ENCODE assay signal across 13 cellular contexts in genomic region chr2:131394147-131394931, GRCh38. TPM values are rescaled to one million over a fixed set of nuclear protein-coding genes. Genes with fewer than 3 reads are reported as not detected.
DNase-seq lines count a peak whose midpoint lies in the region; ATAC-seq and TF ChIP-seq lines count a peak whose summit lies in the region.
"Had no signal": no experiment of that assay in that cellular context is flagged by ENCODE, and none has a peak within 500 bp of the region (broad histone marks: within the 10 kb centered on the region; RNA-seq: fewer than 3 reads in every experiment).

No MANE protein-coding gene starts in this region.

- H2BK20ac ChIP-seq in H9 (ENCODE audit: low read depth, low read length, poor library complexity, severe bottlenecking), result no peak overlapping the region

- H3K56ac ChIP-seq in H9 (ENCODE audit: insufficient read length, low read depth, low read length) (no peak overlapping the region), mesendoderm (ENCODE audit: low read length) (peak overlapping the region; percentile 83)

- no peak overlapping the region for H3K23ac ChIP-seq in H9 (ENCODE audit: insufficient read length, low read depth, low read length)
- H3K23ac ChIP-seq in mesendoderm (ENCODE audit: low read length), result no peak overlapping the region

- ATAC-seq in GM19452 (IDR thresholded peaks at IDR 0.05; ENCODE audit: unreplicated experiment) (no peak), esophagus mucosa (no peak), HG02610 (IDR thresholded peaks at IDR 0.05; ENCODE audit: unreplicated experiment) (no peak)

- H2BK12ac ChIP-seq in H9 (ENCODE audit: insufficient read length, low read depth, low read length), result no peak overlapping the region

- H3T11ph ChIP-seq in H9 (ENCODE audit: low read length), result no peak overlapping the region

- H4K8ac ChIP-seq in H9 (replicated peaks; ENCODE audit: insufficient read length, low read depth, low read length) (no peak overlapping the region), mesendoderm (ENCODE audit: low read depth, low read length) (no peak overlapping the region)

- H3K4me3 ChIP-seq in mesendoderm (ENCODE audit: low read length), result no peak overlapping the region
- H3K4me3 ChIP-seq in Karpas-422 (ENCODE audit: low read length), result no peak overlapping the region
- H3K4me3 ChIP-seq: SK-N-MC had no signal

- H3K14ac ChIP-seq in H9 (ENCODE audit: insufficient read depth, low read length), result no peak overlapping the region

- no peak overlapping the region for H4K91ac ChIP-seq in H9 (ENCODE audit: insufficient read length, low read depth, low read length)

- no peaks in the 10 kb centered on the region for H3K79me1 ChIP-seq in H9 (ENCODE audit: insufficient read depth, low read depth, low read length, poor library complexity, severe bottlenecking)
- no peaks in the 10 kb centered on the region for H3K79me1 ChIP-seq in mesendoderm (ENCODE audit: low read length)

- no peak overlapping the region for H3K27ac ChIP-seq in H9 (ENCODE audit: insufficient read length, low read depth, low read length)
- H3K27ac ChIP-seq in mesendoderm (ENCODE audit: low read depth, low read length), result no peak overlapping the region
- no peak overlapping the region for H3K27ac ChIP-seq in Karpas-422 (ENCODE audit: low read length)
- H3K27ac ChIP-seq: SK-N-MC had no signal

- no peaks in the 10 kb centered on the region for H3K36me3 ChIP-seq in mesendoderm (ENCODE audit: control insufficient read depth, insufficient read depth, low read length)
- no peaks in the 10 kb centered on the region for H3K36me3 ChIP-seq in Karpas-422 (ENCODE audit: insufficient read depth, low read length)

- DNase-seq in AG20443 (ENCODE audit: low spot score) (peak; percentile 27), H9 (peak; percentile 74), ecto neural progenitor cell (ENCODE audit: low spot score) (peak; percentile 75), mesendoderm (peak; percentile 52), Karpas-422 (no peak)

- H2AFZ ChIP-seq in H9 (ENCODE audit: low read length), result no peak overlapping the region
- H2AFZ ChIP-seq in Karpas-422 (ENCODE audit: low read length), result no peak overlapping the region

- H4K5ac ChIP-seq in H9 (ENCODE audit: insufficient read length, low read depth, low read length), result no peak overlapping the region
- H4K5ac ChIP-seq in mesendoderm (ENCODE audit: low read length), result no peak overlapping the region

- H3K9me2 ChIP-seq in Karpas-422 (replicated peaks; ENCODE audit: insufficient read depth, low read length), result no peaks in the 10 kb centered on the region

- H3K9me3 ChIP-seq in H9 (ENCODE audit: control insufficient read depth, low read depth, low read length) (no peaks in the 10 kb centered on the region), Karpas-422 (ENCODE audit: low read length) (no peaks in the 10 kb centered on the region)

- TF ChIP-seq CTCF in H9 (conservative IDR thresholded peaks at IDR 0.05), result peak; percentile 43; the same call in 2 of the 3 replicates

- H3K79me2 ChIP-seq in H9 (ENCODE audit: insufficient read depth, low read length) (no peaks in the 10 kb centered on the region), mesendoderm (ENCODE audit: control insufficient read depth, insufficient read depth, low read length) (no peaks in the 10 kb centered on the region), Karpas-422 (ENCODE audit: low read length) (no peaks in the 10 kb centered on the region)

- H2AK5ac ChIP-seq in H9 (ENCODE audit: insufficient read length, low read length) (no peak overlapping the region), mesendoderm (ENCODE audit: low read length) (no peak overlapping the region)

- H3K9ac ChIP-seq in H9 (ENCODE audit: extremely low read depth, insufficient read length, low read length) (no peak overlapping the region), mesendoderm (ENCODE audit: low read length) (peak overlapping the region; percentile 62), Karpas-422 (ENCODE audit: low read length) (no peak overlapping the region)

- H3K23me2 ChIP-seq in H9 (ENCODE audit: insufficient read length, low read depth, low read length, poor library complexity, severe bottlenecking), result peaks cover 6% of the 10 kb centered on the region

- no peak overlapping the region for H3K27ac Mint-ChIP-seq in H9
- H3K27ac Mint-ChIP-seq: activated naive CD8-positive, alpha-beta T cell had no signal

- no peaks in the 10 kb centered on the region for H3K4me1 ChIP-seq in H9 (ENCODE audit: insufficient read depth, low read length)
- no peaks in the 10 kb centered on the region for H3K4me1 ChIP-seq in mesendoderm (ENCODE audit: control insufficient read depth, low read depth, low read length)
- H3K4me1 ChIP-seq in Karpas-422 (ENCODE audit: low read length), result no peaks in the 10 kb centered on the region

- H4K20me1 ChIP-seq in H9 (ENCODE audit: control insufficient read depth, insufficient read depth, insufficient read length) (no peaks in the 10 kb centered on the region), Karpas-422 (ENCODE audit: insufficient read depth, low read depth, low read length) (no peaks in the 10 kb centered on the region)

- no peaks in the 10 kb centered on the region for H3K27me3 ChIP-seq in H9 (ENCODE audit: insufficient read depth, low read length)
- H3K27me3 ChIP-seq in mesendoderm (ENCODE audit: insufficient read depth, low read length, poor library complexity), result no peaks in the 10 kb centered on the region
- no peaks in the 10 kb centered on the region for H3K27me3 ChIP-seq in Karpas-422 (ENCODE audit: low read length)

- peaks cover 16% of the 10 kb centered on the region for H3K27me3 Mint-ChIP-seq in H9 (ENCODE audit: low read depth)

- H2BK15ac ChIP-seq in H9 (ENCODE audit: low read depth, low read length), result no peak overlapping the region
- H2BK15ac ChIP-seq in mesendoderm (replicated peaks; ENCODE audit: low read depth), result no peak overlapping the region

- H3K4ac ChIP-seq in H9 (ENCODE audit: low read depth, low read length) (no peak overlapping the region), mesendoderm (ENCODE audit: low read depth, low read length) (no peak overlapping the region)

- H2BK120ac ChIP-seq in H9 (ENCODE audit: low read depth, low read length, poor library complexity, severe bottlenecking) (no peak overlapping the region), mesendoderm (ENCODE audit: low read depth, low read length) (no peak overlapping the region)

- peak overlapping the region; percentile 44 for H3K4me2 ChIP-seq in H9 (ENCODE audit: insufficient read depth, insufficient read length, low read length)
- H3K4me2 ChIP-seq in mesendoderm (ENCODE audit: low read length), result peak overlapping the region; percentile 52
- H3K4me2 ChIP-seq in Karpas-422 (ENCODE audit: low read depth, low read length, poor library complexity, severe bottlenecking), result no peak overlapping the region

- H2BK5ac ChIP-seq in H9 (ENCODE audit: insufficient read length, low read length) (no peak overlapping the region), mesendoderm (ENCODE audit: low read length) (no peak overlapping the region)

- no peaks in the 10 kb centered on the region for H3K36me3 Mint-ChIP-seq in H9 (ENCODE audit: insufficient read depth in 1 of 3, low read depth in 3 of 3)
- H3K36me3 Mint-ChIP-seq: activated naive CD8-positive, alpha-beta T cell had no signal

- peaks cover 5 to 9% of the 10 kb centered on the region in 2 experiments; a peak in 1 of 4 replicates for H3K4me1 Mint-ChIP-seq in H9

- no peaks in the 10 kb centered on the region for H3K9me3 Mint-ChIP-seq in H9

- H3K4me3 Mint-ChIP-seq in H9, result peak overlapping the region; percentile 66 to 74
- H3K4me3 Mint-ChIP-seq: activated naive CD8-positive, alpha-beta T cell had no signal

- H3K18ac ChIP-seq in H9 (ENCODE audit: insufficient read length, low read depth, low read length) (no peak overlapping the region), mesendoderm (ENCODE audit: low read length) (no peak overlapping the region)

- WGBS in H9 (ENCODE audit: extremely low coverage, insufficient read length, low lambda C conversion rate), result no CpG with 5 or more reads among the region's 45 CpGs
- WGBS in mesendoderm (ENCODE audit: extremely low coverage, insufficient coverage, low lambda C conversion rate), result no CpG with 5 or more reads among the region's 45 CpGs

RNA-seq across cellular contexts. Expression of gene RAB6D, which starts 30.4 kb away (rescaled TPM):
- total RNA-seq in H9 (2021), result 0.18 TPM in 1 of 2 replicates, not detected in the other
- polyA plus RNA-seq in mesendoderm (2013, experiment 1 of 2), result 0.21 TPM
- polyA plus RNA-seq in mesendoderm (2013, experiment 2 of 2), result 0.14 TPM
- total RNA-seq in esophagus mucosa, result not detected
- total RNA-seq in Karpas-422 (2014; rRNA removed; shearing (Covaris generic); ENCODE audit: low replicate concordance), result not detected in 2 replicates
- total RNA-seq: Daoy, liver, M059J had no signal
